In the genomic region with DNA sequence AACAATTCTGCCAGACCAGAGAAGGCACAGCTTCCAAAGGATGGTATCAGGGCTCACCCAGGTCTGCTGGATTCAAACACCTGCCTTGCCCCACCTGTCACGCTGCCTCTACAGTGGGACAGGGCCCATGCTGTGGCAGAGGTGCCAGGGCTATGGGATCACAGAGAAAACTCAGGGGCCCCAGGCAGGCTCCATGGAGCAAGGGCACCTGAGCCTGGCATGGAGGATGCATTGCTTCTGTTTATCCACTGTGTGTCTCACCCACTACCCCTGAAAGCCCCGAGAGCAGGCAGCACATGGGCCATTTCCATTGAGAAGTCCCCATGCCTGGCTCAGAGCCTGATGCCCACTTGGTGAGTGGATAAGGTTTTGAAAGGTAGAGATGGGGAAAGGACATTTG, we compare ENCODE assay signal across 23 cellular contexts.
DNase-seq lines count a peak whose midpoint lies in the region; ATAC-seq and TF ChIP-seq lines count a peak whose summit lies in the region.
"Had no signal": no experiment of that assay in that cellular context is flagged by ENCODE, and none has a peak within 500 bp of the region (broad histone marks: within the 10 kb centered on the region; RNA-seq: fewer than 3 reads in every experiment).

No MANE protein-coding gene starts in this region.

- DNase-seq in adrenal gland: no peak
- DNase-seq in esophagus squamous epithelium (lab: John Stamatoyannopoulos, UW): no peak
- DNase-seq in thyroid gland: no peak
- DNase-seq in CD4-positive, alpha-beta memory T cell: no peak
- no peak for DNase-seq in NCI-H1105 treated with DMSO at 0.1 percent for 48 hours (lab: John Stamatoyannopoulos, UW)
- DNase-seq: activated CD4-positive, alpha-beta T cell treated with anti-CD3 and anti-CD28 coated beads for 4 hours; CD8-positive, alpha-beta T cell; GDM1; hippocampal formation; mesenchymal stem cell; NCI-H146; NCI-H69; nephron progenitor cell; stimulated activated CD4-positive, alpha-beta T cell treated with anti-CD3 and anti-CD28 coated beads, Interleukin-12 subunit alpha, Interleukin-12 subunit beta, amount 100 ng/mL, for 4 hours; stimulated activated CD8-positive, alpha-beta memory T cell treated with anti-CD3 and anti-CD28 coated beads, Interleukin-4, amount 100 ng/mL, for 48 hours; substantia nigra; T-cell had no signal

- peak overlapping the region in 3 of 5 donors; percentile 71 to 98 (median 95) for H3K27ac ChIP-seq in adrenal gland
- peak overlapping the region; percentile 87 to 95 (median 92) for H3K27ac ChIP-seq in esophagus squamous epithelium
- H3K27ac ChIP-seq in parathyroid adenoma: peak overlapping the region; percentile 73
- H3K27ac ChIP-seq in thyroid gland: peak overlapping the region; percentile 96 to 99 (median 97)
- H3K27ac ChIP-seq in CD4-positive, alpha-beta memory T cell (ENCODE audit: low read depth, low read length): no peak overlapping the region
- H3K27ac ChIP-seq: HL-60 had no signal

- POLR2A ChIA-PET in CD4-positive, alpha-beta memory T cell (lab: Charles Lee; ENCODE audit: partially characterized antibody): no interaction called here

- TF ChIP-seq POLR2A in adrenal gland (IDR thresholded peaks at IDR 0.05) (no peak), esophagus squamous epithelium (IDR thresholded peaks at IDR 0.05) (no peak), thyroid gland (IDR thresholded peaks at IDR 0.05) (no peak), GM18505 (IDR thresholded peaks at IDR 0.05; ENCODE audit: borderline replicate concordance, extremely low read depth, insufficient read depth, insufficient read length) (no peak)

- H3K4me3 ChIP-seq in adrenal gland: no peak overlapping the region
- H3K4me3 ChIP-seq in esophagus squamous epithelium: no peak overlapping the region
- H3K4me3 ChIP-seq in parathyroid adenoma (ENCODE audit: low read depth, low read length): no peak overlapping the region
- no peak overlapping the region for H3K4me3 ChIP-seq in thyroid gland (replicated peaks in 1 of 3)
- H3K4me3 ChIP-seq in CD4-positive, alpha-beta memory T cell (ENCODE audit: low read length in 2 of 2): no peak overlapping the region

- intact Hi-C loops in adrenal gland (cut with DNase I): no loop called here
- intact Hi-C loops in esophagus squamous epithelium (cut with DNase I): no loop called here
- intact Hi-C loops in thyroid gland (cut with DNase I): no loop called here
- intact Hi-C loops in CD4-positive, alpha-beta memory T cell (cut with micrococcal nuclease): no loop called here

- no peaks in the 10 kb centered on the region for H3K36me3 ChIP-seq in adrenal gland (replicated peaks in 1 of 2)
- H3K36me3 ChIP-seq in esophagus squamous epithelium: peaks cover 0 to 1% (median 0%) of the 10 kb centered on the region in 3 donors
- H3K36me3 ChIP-seq in parathyroid adenoma (ENCODE audit: control insufficient read depth, insufficient read depth, low read length): no peaks in the 10 kb centered on the region
- H3K36me3 ChIP-seq in thyroid gland: no peaks in the 10 kb centered on the region
- H3K36me3 ChIP-seq in CD4-positive, alpha-beta memory T cell (ENCODE audit: insufficient read depth, low read length): no peaks in the 10 kb centered on the region

- no peaks in the 10 kb centered on the region for H3K36me3 Mint-ChIP-seq in CD4-positive, alpha-beta memory T cell
- H3K36me3 Mint-ChIP-seq: activated naive CD4-positive, alpha-beta T cell treated with anti-CD3 and anti-CD28 coated beads, Interleukin-2, amount 50 U/mL, for 72 hours; CD8-positive, alpha-beta T cell; T-cell had no signal

- H3K27me3 ChIP-seq in adrenal gland (no peaks in the 10 kb centered on the region), esophagus squamous epithelium (no peaks in the 10 kb centered on the region), parathyroid adenoma (ENCODE audit: control insufficient read depth, insufficient read depth, low read length) (no peaks in the 10 kb centered on the region), thyroid gland (no peaks in the 10 kb centered on the region)
- no peaks in the 10 kb centered on the region for H3K27me3 ChIP-seq in CD4-positive, alpha-beta memory T cell (ENCODE audit: insufficient read depth, low read length)

- H3K9me3 Mint-ChIP-seq in CD4-positive, alpha-beta memory T cell: no peaks in the 10 kb centered on the region
- H3K9me3 Mint-ChIP-seq: activated naive CD4-positive, alpha-beta T cell treated with anti-CD3 and anti-CD28 coated beads, Interleukin-2, amount 50 U/mL, for 72 hours; CD8-positive, alpha-beta T cell; nephron progenitor cell; T-cell had no signal

- H3K4me3 Mint-ChIP-seq in CD4-positive, alpha-beta memory T cell: no peak overlapping the region
- H3K4me3 Mint-ChIP-seq: CD8-positive, alpha-beta T cell; nephron progenitor cell; T-cell had no signal

- CTCF ChIA-PET in CD4-positive, alpha-beta memory T cell (lab: Charles Lee; ENCODE audit: partially characterized antibody): no interaction called here

- H3K79me2 ChIP-seq in parathyroid adenoma: peaks cover 94% of the 10 kb centered on the region

- H3K27me3 Mint-ChIP-seq in CD4-positive, alpha-beta memory T cell: peaks cover 3 to 4% of the 10 kb centered on the region in 2 donors

- no peaks in the 10 kb centered on the region for H3K9me3 ChIP-seq in adrenal gland (replicated peaks in 1 of 3)
- H3K9me3 ChIP-seq in esophagus squamous epithelium: no peaks in the 10 kb centered on the region
- H3K9me3 ChIP-seq in parathyroid adenoma (ENCODE audit: control insufficient read depth, low read length): no peaks in the 10 kb centered on the region
- no peaks in the 10 kb centered on the region for H3K9me3 ChIP-seq in thyroid gland
- H3K9me3 ChIP-seq in CD4-positive, alpha-beta memory T cell (ENCODE audit: control insufficient read depth in 1 of 2, low read length in 2 of 2): no peaks in the 10 kb centered on the region

- WGBS in adrenal gland, 4 donors: 86 to 92% (median 90%) methylated on average over 2 of the region's 2 CpGs
- WGBS in esophagus squamous epithelium, 2 donors: 100% methylated on average over 1 of the region's 2 CpGs; no CpG with 5 or more reads in 1 of the 2 donors
- WGBS in thyroid gland, 2 donors: 93 to 95% methylated on average over 2 of the region's 2 CpGs

- no peak overlapping the region for H3K27ac Mint-ChIP-seq in CD4-positive, alpha-beta memory T cell
- H3K27ac Mint-ChIP-seq: CD8-positive, alpha-beta T cell; progenitor cell of endocrine pancreas; T-cell had no signal

- H3K4me1 ChIP-seq in adrenal gland (replicated peaks in 1 of 2) (peaks cover 64 to 95% of the 10 kb centered on the region in 2 donors), esophagus squamous epithelium (peaks cover 62 to 100% (median 89%) of the 10 kb centered on the region in 3 donors), parathyroid adenoma (peaks cover 35% of the 10 kb centered on the region), thyroid gland (peaks cover 100% of the 10 kb centered on the region in 2 donors)
- H3K4me1 ChIP-seq in CD4-positive, alpha-beta memory T cell (ENCODE audit: insufficient read depth, low read length): no peaks in the 10 kb centered on the region

- H3K4me1 Mint-ChIP-seq in CD4-positive, alpha-beta memory T cell: no peaks in the 10 kb centered on the region
- H3K4me1 Mint-ChIP-seq: T-cell had no signal

- no peak for TF ChIP-seq CTCF in adrenal gland (IDR thresholded peaks at IDR 0.05)
- no peak for TF ChIP-seq CTCF in esophagus squamous epithelium (IDR thresholded peaks at IDR 0.05)
- no peak for TF ChIP-seq CTCF in parathyroid adenoma (IDR thresholded peaks at IDR 0.05)
- no peak for TF ChIP-seq CTCF in thyroid gland (IDR thresholded peaks at IDR 0.05)

- no peak overlapping the region for H3K9ac ChIP-seq in parathyroid adenoma

- H3K4me2 ChIP-seq in parathyroid adenoma (ENCODE audit: low read length): no peak overlapping the region

- H2AFZ ChIP-seq in parathyroid adenoma: no peak overlapping the region

- ATAC-seq in GM21576 (IDR thresholded peaks at IDR 0.05; ENCODE audit: unreplicated experiment): no peak
- ATAC-seq in GM18505 (IDR thresholded peaks at IDR 0.05; ENCODE audit: unreplicated experiment): no peak
- ATAC-seq: activated naive CD4-positive, alpha-beta T cell treated with anti-CD3 and anti-CD28 coated beads, Interleukin-2, amount 50 U/mL, for 72 hours; CD8-positive, alpha-beta T cell; T-cell had no signal
